ENCODE assay signal across 8 cellular contexts in the genomic region with DNA sequence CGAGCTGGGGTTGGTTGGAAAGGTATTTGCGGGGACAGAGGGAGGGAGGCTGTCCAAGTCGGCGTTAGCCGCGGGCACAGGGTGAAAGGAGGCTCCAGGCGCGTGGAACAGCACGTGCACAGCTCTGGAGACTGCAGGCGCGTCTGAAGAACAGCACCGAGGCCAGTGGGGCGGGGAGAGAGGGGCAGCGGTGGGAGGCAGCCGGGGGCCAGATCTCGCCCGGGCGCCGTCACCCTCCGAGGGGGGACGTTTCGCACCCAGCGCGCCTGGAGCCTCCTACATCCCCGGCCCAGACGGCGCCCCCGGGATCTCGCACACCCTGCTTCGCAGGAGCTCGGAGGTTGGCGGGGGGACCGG.
DNase-seq lines count a peak whose midpoint lies in the region; ATAC-seq and TF ChIP-seq lines count a peak whose summit lies in the region.

No MANE protein-coding gene starts in this region.

- H3K36me3 ChIP-seq in HUES6 (ENCODE audit: control insufficient read depth, insufficient read depth, low read length) (no peaks in the 10 kb centered on the region), osteoblast (ENCODE audit: insufficient read depth, low read length) (no peaks in the 10 kb centered on the region)

- intact Hi-C loops in dorsolateral prefrontal cortex (cut with DNase I): no loop called here

- H3K79me2 ChIP-seq in osteoblast (ENCODE audit: insufficient read depth, low read length): no peaks in the 10 kb centered on the region

- no peak for DNase-seq in dorsolateral prefrontal cortex
- no peak for DNase-seq in osteoblast (ENCODE audit: insufficient read length, low spot score, missing footprints)
- DNase-seq in SHP77 (lab: John Stamatoyannopoulos, UW): no peak
- no peak for DNase-seq in SIG-M5 treated with dmso at 0.1 percent for 504 hours (lab: John Stamatoyannopoulos, UW; ENCODE audit: unreplicated experiment)
- DNase-seq in stimulated activated CD4-positive, alpha-beta T cell treated with anti-CD3 and anti-CD28 coated beads, Interleukin-1b, Interleukin-23, amount 100 ng/mL, for 48 hours: no peak
- DNase-seq in midbrain (lab: John Stamatoyannopoulos, UW): no peak

- H2AFZ ChIP-seq in osteoblast (ENCODE audit: low read length): peak overlapping the region; percentile 62

- H3K4me3 ChIP-seq in HUES6 (ENCODE audit: low read depth, low read length) (peak overlapping the region; percentile 67), dorsolateral prefrontal cortex (peak overlapping the region; percentile 44 to 79 (median 66)), osteoblast (ENCODE audit: insufficient read depth, low read length) (peak overlapping the region; percentile 73)

- peak; percentile 7 for ATAC-seq in GM18867 (IDR thresholded peaks at IDR 0.05; ENCODE audit: unreplicated experiment)

- H3K4me1 ChIP-seq in HUES6 (ENCODE audit: control insufficient read depth, insufficient read depth, low read length) (peaks cover 32% of the 10 kb centered on the region), osteoblast (ENCODE audit: insufficient read depth, low read length) (peaks cover 27% of the 10 kb centered on the region)

- no peak overlapping the region for H3K27ac ChIP-seq in HUES6 (ENCODE audit: low read depth, low read length)
- H3K27ac ChIP-seq in dorsolateral prefrontal cortex: peak overlapping the region in 28 of 59 donors; percentile 4 to 76 (median 47)
- H3K27ac ChIP-seq in osteoblast (ENCODE audit: low read depth, low read length): no peak overlapping the region

- H3K27me3 ChIP-seq in HUES6 (ENCODE audit: control insufficient read depth, insufficient read depth, low read length) (peaks cover 62% of the 10 kb centered on the region), dorsolateral prefrontal cortex (no peaks in the 10 kb centered on the region), osteoblast (ENCODE audit: insufficient read depth, low read length) (peaks cover 24% of the 10 kb centered on the region)

- peaks cover 4% of the 10 kb centered on the region for H4K20me1 ChIP-seq in osteoblast (ENCODE audit: insufficient read depth, low read length)

- H3K9me3 ChIP-seq in HUES6 (ENCODE audit: control insufficient read depth, insufficient read depth, low read depth, low read length) (no peaks in the 10 kb centered on the region), osteoblast (ENCODE audit: low read depth, low read length) (no peaks in the 10 kb centered on the region)

- TF ChIP-seq CTCF in dorsolateral prefrontal cortex (IDR thresholded peaks at IDR 0.05 in 54 of 56, conservative IDR thresholded peaks at IDR 0.05 in 2 of 56; ENCODE audit: low read depth in 1 of 56, partially characterized antibody in 56 of 56): peak in 1 of 56 donors; percentile 5
- no peak for TF ChIP-seq CTCF in osteoblast (IDR thresholded peaks at IDR 0.05; ENCODE audit: extremely low read depth, low read depth, low read length)

- H3K4me2 ChIP-seq in osteoblast (ENCODE audit: insufficient read depth, low read length): peak overlapping the region; percentile 87

- H3K9ac ChIP-seq in HUES6 (ENCODE audit: low read length): peak overlapping the region; percentile 38
